In the genomic region with DNA sequence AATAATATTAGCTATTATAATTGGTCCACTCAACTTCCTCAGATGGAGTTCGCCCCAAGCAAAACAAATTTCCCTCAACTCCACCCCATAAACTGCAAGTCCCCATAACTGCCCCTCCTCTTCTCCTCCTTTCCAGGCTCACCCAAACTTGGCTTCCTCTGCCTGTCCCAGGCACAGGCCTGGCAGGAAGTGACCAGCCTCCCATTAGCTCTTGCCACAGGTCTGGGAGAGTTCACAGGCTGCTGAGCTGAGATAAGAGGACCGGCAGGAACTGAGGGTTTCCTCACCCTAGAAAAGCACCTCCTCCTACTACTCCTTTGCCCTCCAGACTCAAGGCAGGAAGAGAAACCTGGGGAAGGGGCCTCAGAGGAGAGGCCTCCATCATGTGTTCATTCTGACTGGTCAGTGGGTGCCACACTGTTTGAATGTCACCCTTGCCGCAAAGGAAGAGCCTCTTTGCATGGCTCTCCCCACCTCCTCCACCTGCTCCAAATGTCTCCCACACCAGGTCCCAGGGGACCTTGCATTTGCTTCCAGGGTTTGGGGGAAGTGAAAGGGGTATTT, we compare ENCODE assay signal across 14 cellular contexts. TPM values are rescaled to one million over a fixed set of nuclear protein-coding genes. Genes with fewer than 3 reads are reported as not detected.
DNase-seq lines count a peak whose midpoint lies in the region; ATAC-seq and FAIRE-seq lines count a peak whose summit lies in the region.
"Had no signal": no experiment of that assay in that cellular context is flagged by ENCODE, and none has a peak within 500 bp of the region (broad histone marks: within the 10 kb centered on the region; RNA-seq: fewer than 3 reads in every experiment).

No MANE protein-coding gene starts in this region.

- H3K4me1 ChIP-seq in BLaER1 treated with 17β-estradiol and CSF1 and Interleukin-3, amounts not matched to agents 10 nM and 100 nM, result peaks cover 34 to 65% (median 40%) of the 10 kb centered on the region in 10 experiments

- H4K20me1 ChIP-seq in BLaER1 treated with 17β-estradiol and CSF1 and Interleukin-3, amounts not matched to agents 10 nM and 100 nM, result no peaks in the 10 kb centered on the region

- no peaks in the 10 kb centered on the region for H3K27me3 Mint-ChIP-seq in activated CD4-positive, alpha-beta T cell treated with anti-CD3 and anti-CD28 coated beads, Interleukin-2, amount 10 ng/mL, durations not matched to agents 24 days and 14 days
- H3K27me3 Mint-ChIP-seq: activated naive CD4-positive, alpha-beta T cell treated with anti-CD3 and anti-CD28 coated beads, Interleukin-2, amount 50 U/mL, for 24 hours; memory B cell had no signal

- no peaks in the 10 kb centered on the region for H3K9me3 Mint-ChIP-seq in activated CD4-positive, alpha-beta T cell treated with anti-CD3 and anti-CD28 coated beads, Interleukin-2, amount 10 ng/mL, durations not matched to agents 24 days and 14 days
- H3K9me3 Mint-ChIP-seq: activated naive CD4-positive, alpha-beta T cell treated with anti-CD3 and anti-CD28 coated beads, Interleukin-2, amount 50 U/mL, for 24 hours; memory B cell had no signal

- H3K9me3 ChIP-seq in BLaER1 treated with 17β-estradiol and CSF1 and Interleukin-3, amounts not matched to agents 10 nM and 100 nM (replicated peaks in 1 of 11), result peaks cover 0 to 9% (median 5%) of the 10 kb centered on the region in 11 experiments; a peak in 9 of 22 replicates

- H3K4me2 ChIP-seq in BLaER1 treated with 17β-estradiol and CSF1 and Interleukin-3, amounts not matched to agents 10 nM and 100 nM, result peak overlapping the region; percentile 70 to 96 (median 90)

- H3K27me3 ChIP-seq in BLaER1 treated with 17β-estradiol and CSF1 and Interleukin-3, amounts not matched to agents 10 nM and 100 nM, result no peaks in the 10 kb centered on the region
- H3K27me3 ChIP-seq in H7 (ENCODE audit: control insufficient read depth, insufficient read depth, low read length), result no peaks in the 10 kb centered on the region

- intact Hi-C loops in activated CD4-positive, alpha-beta T cell treated with anti-CD3 and anti-CD28 coated beads, Interleukin-2, amount 10 ng/mL, durations not matched to agents 24 days and 14 days (cut with micrococcal nuclease), result no loop called here

- H3K36me3 ChIP-seq in BLaER1 treated with 17β-estradiol and CSF1 and Interleukin-3, amounts not matched to agents 10 nM and 100 nM, result peaks cover 0 to 10% (median 5%) of the 10 kb centered on the region in 11 experiments; a peak in 13 of 22 replicates
- H3K36me3 ChIP-seq in H7 (replicated peaks; ENCODE audit: control insufficient read depth, insufficient read depth, low read length), result no peaks in the 10 kb centered on the region

- H3K4me3 ChIP-seq in BLaER1 treated with 17β-estradiol and CSF1 and Interleukin-3, amounts not matched to agents 10 nM and 100 nM, result peak overlapping the region in 2 of 10 experiments; percentile 21 to 40; a peak in 2 of 20 replicates
- H3K4me3 ChIP-seq in H7 (ENCODE audit: insufficient read depth, low read depth, low read length), result no peak overlapping the region

- H3K4me1 Mint-ChIP-seq in activated CD4-positive, alpha-beta T cell treated with anti-CD3 and anti-CD28 coated beads, Interleukin-2, amount 10 ng/mL, durations not matched to agents 24 days and 14 days, result peaks cover 4% of the 10 kb centered on the region

- H3K27ac Mint-ChIP-seq in activated CD4-positive, alpha-beta T cell treated with anti-CD3 and anti-CD28 coated beads, Interleukin-2, amount 10 ng/mL, durations not matched to agents 24 days and 14 days, result no peak overlapping the region
- H3K27ac Mint-ChIP-seq: activated naive CD4-positive, alpha-beta T cell treated with anti-CD3 and anti-CD28 coated beads, Interleukin-2, amount 50 U/mL, for 24 hours; memory B cell had no signal

- peak overlapping the region; percentile 34 to 64 (median 56); a peak in 16 of 22 replicates for H3K9ac ChIP-seq in BLaER1 treated with 17β-estradiol and CSF1 and Interleukin-3, amounts not matched to agents 10 nM and 100 nM

- H3K27ac ChIP-seq in BLaER1 treated with 17β-estradiol and CSF1 and Interleukin-3, amounts not matched to agents 10 nM and 100 nM, result peak overlapping the region; percentile 38 to 84 (median 72); a peak in 21 of 22 replicates

- no peak overlapping the region for H3K4me3 Mint-ChIP-seq in activated CD4-positive, alpha-beta T cell treated with anti-CD3 and anti-CD28 coated beads, Interleukin-2, amount 10 ng/mL, durations not matched to agents 24 days and 14 days
- H3K4me3 Mint-ChIP-seq: activated naive CD4-positive, alpha-beta T cell treated with anti-CD3 and anti-CD28 coated beads, Interleukin-2, amount 50 U/mL, for 24 hours; memory B cell had no signal

- no peak for FAIRE-seq in GM19239 (lab: Jason Lieb, UNC)
- FAIRE-seq: GM12892, RCC 7860 had no signal

- H3K36me3 Mint-ChIP-seq in activated CD4-positive, alpha-beta T cell treated with anti-CD3 and anti-CD28 coated beads, Interleukin-2, amount 10 ng/mL, durations not matched to agents 24 days and 14 days (ENCODE audit: low read depth), result no peaks in the 10 kb centered on the region
- H3K36me3 Mint-ChIP-seq: activated naive CD4-positive, alpha-beta T cell treated with anti-CD3 and anti-CD28 coated beads, Interleukin-2, amount 50 U/mL, for 24 hours; memory B cell had no signal

- peak; percentile 66 for ATAC-seq in esophagus mucosa

- DNase-seq in NCI-H226 (peak; percentile 88), lung microvascular endothelial cell (ENCODE audit: low read depth in 2 of 2) (peak; percentile 82 to 93), SHP77 (lab: John Stamatoyannopoulos, UW) (no peak), GM19239 (ENCODE audit: insufficient read length, low spot score) (no peak), H7 (no peak)
- no peak for DNase-seq in activated CD4-positive, alpha-beta T cell treated with anti-CD3 and anti-CD28 coated beads, Interleukin-2, amount 10 ng/mL, durations not matched to agents 24 days and 14 days
- DNase-seq: activated CD4-positive, alpha-beta T cell treated with anti-CD3 and anti-CD28 coated beads for 1 hour; NCI-H1694 treated with DMSO at 0.1 percent for 48 hours had no signal

RNA-seq across cellular contexts. Expression of a gene that starts 24.5 kb away (rescaled TPM):
- total RNA-seq in esophagus mucosa (30.6 TPM), lung microvascular endothelial cell (16.1 and 22.6 TPM in 2 replicates)
- 12.6 and 13.5 TPM in 2 replicates for total RNA-seq in activated CD4-positive, alpha-beta T cell treated with anti-CD3 and anti-CD28 coated beads, Interleukin-2, amount 10 ng/mL, durations not matched to agents 24 days and 14 days
- 12.4 and 24.5 TPM in 2 replicates for total RNA-seq in H7 (2014; rRNA removed; shearing (Covaris generic))

RNA-seq across cellular contexts. Expression of a gene that starts 36.7 kb away (rescaled TPM):
- total RNA-seq in esophagus mucosa (244 TPM), lung microvascular endothelial cell (16.3 and 105 TPM in 2 replicates)
- 509 and 520 TPM in 2 replicates for total RNA-seq in activated CD4-positive, alpha-beta T cell treated with anti-CD3 and anti-CD28 coated beads, Interleukin-2, amount 10 ng/mL, durations not matched to agents 24 days and 14 days
- total RNA-seq in H7 (2014; rRNA removed; shearing (Covaris generic)), result 1,768 and 1,892 TPM in 2 replicates

Comparison
In these comparisons a context has a peak if more than half of its experiments do, and no peak if none do; other contexts are left out.
1. DNase-seq: peak in NCI-H226 (single experiment) and lung microvascular endothelial cell (2 of 2); none in SHP77 (0 of 2), GM19239 (single experiment), activated CD4-positive, alpha-beta T cell treated with anti-CD3 and anti-CD28 coated beads, Interleukin-2, amount 10 ng/mL, durations not matched to agents 24 days and 14 days (single experiment) and H7 (single experiment).